In genomic region chr18:77061946-77062517, GRCh38 we compare ENCODE assay signal across 8 cellular contexts.
DNase-seq lines count a peak whose midpoint lies in the region; ATAC-seq, FAIRE-seq and TF ChIP-seq lines count a peak whose summit lies in the region.

No MANE protein-coding gene starts in this region.

- H3K27ac Mint-ChIP-seq in activated T-helper 1 cell treated with anti-CD3 and anti-CD28 coated beads, Interleukin-12 subunit alpha, Interleukin-12 subunit beta, Interleukin-2, Interleukin-4 antibody, amounts not matched to agents 30 ng/mL and 10 ng/mL and 1 ng/mL, durations not matched to agents 14 hours and 24 hours and 36 hours, result peak overlapping the region; percentile 97

- peak; percentile 37 for DNase-seq in activated T-helper 1 cell treated with anti-CD3 and anti-CD28 coated beads, Interleukin-12 subunit alpha, Interleukin-12 subunit beta, Interleukin-2, Interleukin-4 antibody, amounts not matched to agents 30 ng/mL and 10 ng/mL and 1 ng/mL, durations not matched to agents 14 hours and 24 hours and 36 hours (ENCODE audit: low spot score)
- DNase-seq in medulla oblongata (ENCODE audit: extremely low spot score), result peak; percentile 78
- no peak for DNase-seq in H54 (ENCODE audit: insufficient read length, low spot score)
- no peak for DNase-seq in AML-193 (lab: John Stamatoyannopoulos, UW)
- DNase-seq in NCI-H187 (lab: John Stamatoyannopoulos, UW), result no peak

- H3K4me1 Mint-ChIP-seq in activated T-helper 1 cell treated with anti-CD3 and anti-CD28 coated beads, Interleukin-12 subunit alpha, Interleukin-12 subunit beta, Interleukin-2, Interleukin-4 antibody, amounts not matched to agents 30 ng/mL and 10 ng/mL and 1 ng/mL, durations not matched to agents 14 hours and 24 hours and 36 hours (ENCODE audit: low read depth), result peaks cover 85% of the 10 kb centered on the region

- H3K36me3 Mint-ChIP-seq in activated T-helper 1 cell treated with anti-CD3 and anti-CD28 coated beads, Interleukin-12 subunit alpha, Interleukin-12 subunit beta, Interleukin-2, Interleukin-4 antibody, amounts not matched to agents 30 ng/mL and 10 ng/mL and 1 ng/mL, durations not matched to agents 14 hours and 24 hours and 36 hours (ENCODE audit: low read depth), result peaks cover 44% of the 10 kb centered on the region

- TF ChIP-seq POLR2A in H54 (IDR thresholded peaks at IDR 0.05; ENCODE audit: low read depth, low read length), result no peak

- no peaks in the 10 kb centered on the region for H3K27me3 Mint-ChIP-seq in activated T-helper 1 cell treated with anti-CD3 and anti-CD28 coated beads, Interleukin-12 subunit alpha, Interleukin-12 subunit beta, Interleukin-2, Interleukin-4 antibody, amounts not matched to agents 30 ng/mL and 10 ng/mL and 1 ng/mL, durations not matched to agents 14 hours and 24 hours and 36 hours (ENCODE audit: insufficient read depth)

- peak overlapping the region; percentile 76 for H3K4me3 Mint-ChIP-seq in activated T-helper 1 cell treated with anti-CD3 and anti-CD28 coated beads, Interleukin-12 subunit alpha, Interleukin-12 subunit beta, Interleukin-2, Interleukin-4 antibody, amounts not matched to agents 30 ng/mL and 10 ng/mL and 1 ng/mL, durations not matched to agents 14 hours and 24 hours and 36 hours

- ATAC-seq in GM21360 (IDR thresholded peaks at IDR 0.05; ENCODE audit: unreplicated experiment) (peak; percentile 15), HG03460 (IDR thresholded peaks at IDR 0.05; ENCODE audit: unreplicated experiment) (peak; percentile 34)

- intact Hi-C loops in activated T-helper 1 cell treated with anti-CD3 and anti-CD28 coated beads, Interleukin-12 subunit alpha, Interleukin-12 subunit beta, Interleukin-2, Interleukin-4 antibody, amounts not matched to agents 30 ng/mL and 10 ng/mL and 1 ng/mL, durations not matched to agents 14 hours and 24 hours and 36 hours (cut with micrococcal nuclease), result loop anchor here (1.0 to 10.0 kb wide), 9 partner anchors 40 to 567 kb away; partner anchors contain the start of genes ZNF236 and ZNF516

- FAIRE-seq in H54 (lab: Jason Lieb, UNC), result no peak

- peak overlapping the region; percentile 7; the same call in 1 of the 2 replicates for H3K4me3 ChIP-seq in GM08714 (ENCODE audit: low read length)

- no peaks in the 10 kb centered on the region for H3K9me3 Mint-ChIP-seq in activated T-helper 1 cell treated with anti-CD3 and anti-CD28 coated beads, Interleukin-12 subunit alpha, Interleukin-12 subunit beta, Interleukin-2, Interleukin-4 antibody, amounts not matched to agents 30 ng/mL and 10 ng/mL and 1 ng/mL, durations not matched to agents 14 hours and 24 hours and 36 hours

Comparison
In these comparisons a context has a peak if more than half of its experiments do, and no peak if none do; other contexts are left out.
1. DNase-seq: peak in activated T-helper 1 cell treated with anti-CD3 and anti-CD28 coated beads, Interleukin-12 subunit alpha, Interleukin-12 subunit beta, Interleukin-2, Interleukin-4 antibody, amounts not matched to agents 30 ng/mL and 10 ng/mL and 1 ng/mL, durations not matched to agents 14 hours and 24 hours and 36 hours (single experiment) and medulla oblongata (single experiment); none in H54 (single experiment), AML-193 (0 of 2) and NCI-H187 (0 of 2).